9 cellular contexts compared by ENCODE assay signal in genomic region chr12:127893875-127894635, GRCh38.
DNase-seq lines count a peak whose midpoint lies in the region; ATAC-seq, FAIRE-seq and TF ChIP-seq lines count a peak whose summit lies in the region.
"Had no signal": no experiment of that assay in that cellular context is flagged by ENCODE, and none has a peak within 500 bp of the region (broad histone marks: within the 10 kb centered on the region; RNA-seq: fewer than 3 reads in every experiment).

No MANE protein-coding gene starts in this region.

- ATAC-seq in body of pancreas = no peak

- H2AK5ac ChIP-seq in H1 (ENCODE audit: low read depth, low read length) = no peak overlapping the region

- H2AFZ ChIP-seq in GM23248 (no peak overlapping the region), H1 (ENCODE audit: low read length) (peak overlapping the region; percentile 88), osteoblast (ENCODE audit: low read length) (no peak overlapping the region)

- no peaks in the 10 kb centered on the region for H3K79me1 ChIP-seq in H1 (ENCODE audit: low read depth, low read length)

- H2BK120ac ChIP-seq in H1 (replicated peaks; ENCODE audit: low read depth, low read length) = no peak overlapping the region

- TF ChIP-seq RAD21 in H1 (IDR thresholded peaks at IDR 0.05 in 1 of 2, conservative IDR thresholded peaks at IDR 0.05 in 1 of 2; ENCODE audit: low read depth in 2 of 2, low read length in 2 of 2) = peak; percentile 55 to 63

- H2BK12ac ChIP-seq in H1 (ENCODE audit: low read depth, low read length) = no peak overlapping the region

- POLR2A ChIA-PET in H1 (lab: Charles Lee; ENCODE audit: partially characterized antibody) = interaction anchor here (1.6 kb wide), 1 partner anchor 9 kb away, joined by 4 read pairs; no protein-coding TSS in a partner anchor

- H3K9me3 ChIP-seq in GM23248 (ENCODE audit: low read depth) (no peaks in the 10 kb centered on the region), H1 (ENCODE audit: insufficient read depth in 2 of 2, low read depth in 1 of 2, low read length in 1 of 2) (no peaks in the 10 kb centered on the region), osteoblast (ENCODE audit: low read depth, low read length) (no peaks in the 10 kb centered on the region), body of pancreas (no peaks in the 10 kb centered on the region)

- H3K4ac ChIP-seq in H1 (replicated peaks; ENCODE audit: insufficient read length, low read depth, low read length) = no peak overlapping the region

- H3K14ac ChIP-seq in H1 (ENCODE audit: insufficient read length) = no peak overlapping the region

- TF ChIP-seq POLR2A in H1 (IDR thresholded peaks at IDR 0.05; ENCODE audit: control extremely low read depth in 1 of 2, low read depth in 2 of 2, low read length in 2 of 2) (no peak), body of pancreas (IDR thresholded peaks at IDR 0.05) (no peak)

- H3K27ac ChIP-seq in GM23248 (no peak overlapping the region), H1 (ENCODE audit: low read depth, low read length) (no peak overlapping the region), osteoblast (ENCODE audit: low read depth, low read length) (no peak overlapping the region), body of pancreas (no peak overlapping the region)

- H4K20me1 ChIP-seq in GM23248 (ENCODE audit: insufficient read depth) (no peaks in the 10 kb centered on the region), H1 (replicated peaks in 1 of 2; ENCODE audit: control insufficient read depth in 1 of 2, insufficient read depth in 2 of 2, low read length in 2 of 2) (no peaks in the 10 kb centered on the region), osteoblast (ENCODE audit: insufficient read depth, low read length) (no peaks in the 10 kb centered on the region)

- intact Hi-C loops in body of pancreas (cut with DNase I) = no loop called here

- CTCF ChIA-PET in H1 (lab: Charles Lee; ENCODE audit: partially characterized antibody) = interaction anchor here (0.6 to 2.0 kb wide), 21 partner anchors 9 to 273 kb away, joined by 3 to 13 read pairs (median 3); no protein-coding TSS in a partner anchor

- H3K56ac ChIP-seq in H1 (replicated peaks; ENCODE audit: insufficient read length, low read depth, low read length) = no peak overlapping the region

- DNase-seq in GM23248 = peak; percentile 19
- peak; percentile 65 for DNase-seq in NCI-H526 treated with DMSO at 0.1 percent for 48 hours (lab: John Stamatoyannopoulos, UW)
- peak; percentile 10 to 50 for DNase-seq in H1 (ENCODE audit: low read depth in 1 of 2, low spot score in 2 of 2)
- DNase-seq in osteoblast (ENCODE audit: insufficient read length, low spot score, missing footprints) = no peak
- DNase-seq in NCI-H69 (lab: John Stamatoyannopoulos, UW) = no peak
- no peak for DNase-seq in body of pancreas
- no peak for DNase-seq in SKM-1 treated with dmso at 0.1 percent for 144 hours (lab: John Stamatoyannopoulos, UW; ENCODE audit: unreplicated experiment)
- DNase-seq: activated B cell treated with CpG ODN at 0.5 μM for 24 hours, NCI-H2029 treated with DMSO at 0.1 percent for 48 hours had no signal

- no peak overlapping the region for H2BK15ac ChIP-seq in H1 (ENCODE audit: low read length)

- FAIRE-seq in H1 (lab: Jason Lieb, UNC) = peak; percentile 91

- 22 to 29% methylated on average over 8 of the region's 8 CpGs for WGBS in GM23248 (ENCODE audit: low coverage in 1 of 2, low lambda C conversion rate in 2 of 2, missing lambda C conversion rate in 2 of 2), 2 experiments
- WGBS in H1 (ENCODE audit: extremely low coverage in 1 of 2, insufficient coverage in 1 of 2, insufficient read length in 1 of 2, insufficient replicate concordance in 2 of 2, low coverage in 1 of 2, low lambda C conversion rate in 2 of 2, missing lambda C conversion rate in 1 of 2), 2 experiments = 46% methylated on average over 8 of the region's 8 CpGs; no CpG with 5 or more reads in 1 of the 2 experiments
- WGBS in body of pancreas, 2 donors = 32 to 34% methylated on average over 8 of the region's 8 CpGs

- no peaks in the 10 kb centered on the region for H3K79me2 ChIP-seq in GM23248 (ENCODE audit: insufficient read depth)
- no peaks in the 10 kb centered on the region for H3K79me2 ChIP-seq in H1 (ENCODE audit: control insufficient read depth in 1 of 2, insufficient read depth in 2 of 2, low read length in 2 of 2)
- no peaks in the 10 kb centered on the region for H3K79me2 ChIP-seq in osteoblast (ENCODE audit: insufficient read depth, low read length)

- no peak overlapping the region for H2BK20ac ChIP-seq in H1 (ENCODE audit: low read length)

- H3K4me2 ChIP-seq in GM23248 (ENCODE audit: unreplicated experiment) = no peak overlapping the region
- peak overlapping the region in 1 of 2 experiments; percentile 1; a peak in 1 of 4 replicates for H3K4me2 ChIP-seq in H1 (ENCODE audit: insufficient read depth in 1 of 2, low read depth in 2 of 2, low read length in 2 of 2)
- no peak overlapping the region for H3K4me2 ChIP-seq in osteoblast (ENCODE audit: insufficient read depth, low read length)

- no peaks in the 10 kb centered on the region for H3F3A ChIP-seq in GM23248 (ENCODE audit: insufficient read depth)

- no peak for TF ChIP-seq EP300 in H1 (IDR thresholded peaks at IDR 0.05; ENCODE audit: borderline replicate concordance in 1 of 2, low read depth in 2 of 2, low read length in 2 of 2)

- H3K4me1 ChIP-seq in GM23248 (ENCODE audit: insufficient read depth) (no peaks in the 10 kb centered on the region), H1 (replicated peaks in 1 of 4; ENCODE audit: control insufficient read depth in 3 of 4, insufficient read depth in 4 of 4, low read length in 3 of 4) (peaks cover 0 to 6% (median 5%) of the 10 kb centered on the region in 4 experiments; a peak in 2 of 7 replicates), osteoblast (ENCODE audit: insufficient read depth, low read length) (no peaks in the 10 kb centered on the region), body of pancreas (no peaks in the 10 kb centered on the region)

- H3K23ac ChIP-seq in H1 (ENCODE audit: insufficient read length) = no peak overlapping the region

- H3K9ac ChIP-seq in GM23248 (no peak overlapping the region), H1 (replicated peaks in 1 of 4; ENCODE audit: extremely low read depth in 1 of 4, low read depth in 3 of 4, low read length in 3 of 4) (no peak overlapping the region)

- in situ Hi-C loops in GM23248 (cut with MboI) = no loop called here

- H3K4me3 ChIP-seq in GM23248 (no peak overlapping the region), H1 (ENCODE audit: extremely low read depth in 1 of 4, insufficient read depth in 2 of 4, low read depth in 3 of 4, low read length in 4 of 4) (no peak overlapping the region), osteoblast (ENCODE audit: insufficient read depth, low read length) (no peak overlapping the region), body of pancreas (no peak overlapping the region)

- no peaks in the 10 kb centered on the region for H3K23me2 ChIP-seq in H1 (ENCODE audit: low read depth, low read length)

- H3K9me2 ChIP-seq in GM23248 (ENCODE audit: insufficient read depth) = no peaks in the 10 kb centered on the region

- TF ChIP-seq CTCF in H1 (IDR thresholded peaks at IDR 0.05; ENCODE audit: control extremely low read depth in 1 of 3, insufficient read depth in 1 of 3, low read depth in 1 of 3, low read length in 3 of 3) (peak in 2 of 3 experiments; percentile 49 to 72; a peak in 3 of 4 replicates), osteoblast (IDR thresholded peaks at IDR 0.05; ENCODE audit: extremely low read depth, low read depth, low read length) (peak; percentile 25), body of pancreas (IDR thresholded peaks at IDR 0.05) (peak in 2 of 7 experiments; percentile 18)

- H3K27me3 ChIP-seq in GM23248 (replicated peaks; ENCODE audit: insufficient read depth) = no peaks in the 10 kb centered on the region
- no peaks in the 10 kb centered on the region for H3K27me3 ChIP-seq in H1 (replicated peaks in 1 of 4; ENCODE audit: control insufficient read depth in 3 of 4, extremely low read depth in 1 of 4, insufficient read depth in 3 of 4, low read length in 3 of 4)
- no peaks in the 10 kb centered on the region for H3K27me3 ChIP-seq in osteoblast (ENCODE audit: insufficient read depth, low read length)
- no peaks in the 10 kb centered on the region for H3K27me3 ChIP-seq in body of pancreas

- H4K91ac ChIP-seq in H1 (replicated peaks; ENCODE audit: insufficient read length, low read length) = no peak overlapping the region

- H4K8ac ChIP-seq in H1 (ENCODE audit: extremely low read depth, insufficient read depth, low read length) = no peak overlapping the region

- H4K5ac ChIP-seq in H1 (ENCODE audit: insufficient read length, low read depth, low read length) = no peak overlapping the region

- no peak overlapping the region for H3K18ac ChIP-seq in H1 (ENCODE audit: extremely low read depth, low read length)

- no peaks in the 10 kb centered on the region for H3K36me3 ChIP-seq in GM23248 (ENCODE audit: low read depth)
- H3K36me3 ChIP-seq in H1 (ENCODE audit: control insufficient read depth in 2 of 4, insufficient read depth in 4 of 4, low read length in 3 of 4) = no peaks in the 10 kb centered on the region
- no peaks in the 10 kb centered on the region for H3K36me3 ChIP-seq in osteoblast (ENCODE audit: insufficient read depth, low read length)
- no peaks in the 10 kb centered on the region for H3K36me3 ChIP-seq in body of pancreas (replicated peaks in 1 of 2; ENCODE audit: insufficient read depth in 1 of 2, low read depth in 2 of 2)

- H2BK5ac ChIP-seq in H1 (ENCODE audit: low read depth, low read length) = no peak overlapping the region

TF ChIP-seq in H1, 55 proteins besides CTCF, POLR2A, EP300 and RAD21 (continues in another document):
- TF ChIP-seq KDM1A (IDR thresholded peaks at IDR 0.05; ENCODE audit: borderline replicate concordance, low read length) (no peak), HDAC6 (IDR thresholded peaks at IDR 0.05; ENCODE audit: low read depth, low read length) (no peak)

Comparison
In these comparisons a context has a peak if more than half of its experiments do, and no peak if none do; other contexts are left out.
1. DNase-seq: peak in GM23248 (single experiment), NCI-H526 treated with DMSO at 0.1 percent for 48 hours (single experiment) and H1 (2 of 2); none in osteoblast (single experiment), NCI-H69 (single experiment), body of pancreas (0 of 4) and SKM-1 treated with dmso at 0.1 percent for 144 hours (single experiment).